Comparison of ENCODE assay signal across 11 cellular contexts in the genomic region with DNA sequence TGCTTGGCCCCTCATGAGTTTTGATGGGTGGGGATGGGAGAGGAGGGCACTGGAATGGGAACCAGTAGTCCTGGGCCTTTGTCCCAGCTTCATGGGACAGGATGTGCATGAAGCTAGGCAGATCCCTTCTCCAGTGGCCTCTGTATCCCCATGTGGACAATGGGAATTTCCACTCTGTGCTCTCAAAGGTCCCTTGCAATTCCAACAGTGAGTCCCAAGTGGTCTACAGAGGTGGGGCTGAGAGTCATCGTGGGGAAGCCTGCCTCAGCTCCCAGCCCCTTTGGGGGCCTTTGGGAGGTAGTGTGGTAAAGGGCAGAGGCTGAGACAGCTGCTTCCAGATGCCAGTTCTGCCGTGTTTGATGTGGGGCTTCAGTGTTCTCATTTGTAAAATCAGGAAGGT. TPM values are rescaled to one million over a fixed set of nuclear protein-coding genes. Genes with fewer than 3 reads are reported as not detected.
DNase-seq lines count a peak whose midpoint lies in the region; ATAC-seq and TF ChIP-seq lines count a peak whose summit lies in the region.
"Had no signal": no experiment of that assay in that cellular context is flagged by ENCODE, and none has a peak within 500 bp of the region (broad histone marks: within the 10 kb centered on the region; RNA-seq: fewer than 3 reads in every experiment).

No MANE protein-coding gene starts in this region.

- peak overlapping the region; percentile 1; the same call in 1 of the 2 replicates for H3K4ac ChIP-seq in IMR-90 (ENCODE audit: low read depth, low read length)

- BruUV-seq in A673 (replicated peaks; lab: Mats Ljungman, UMichigan) (no TSS peak), IMR-90 (replicated peaks; lab: Mats Ljungman, UMichigan) (no TSS peak)

- TF ChIP-seq RAD21 in IMR-90 (IDR thresholded peaks at IDR 0.05; ENCODE audit: low read length): no peak

- H2AK9ac ChIP-seq in IMR-90 (replicated peaks; ENCODE audit: low read depth, low read length, poor library complexity): peak overlapping the region; percentile 20

- no peak overlapping the region for H3K18ac ChIP-seq in IMR-90 (ENCODE audit: low read depth, low read length)

- no peak for ATAC-seq in IMR-90 (ENCODE audit: low read depth)
- ATAC-seq in effector memory CD8-positive, alpha-beta T cell (replicated peaks): no peak
- no peak for ATAC-seq in HG02678 (IDR thresholded peaks at IDR 0.05; ENCODE audit: unreplicated experiment)

- no peak overlapping the region; a peak in 1 of 4 replicates for H4K8ac ChIP-seq in IMR-90 (ENCODE audit: low read depth in 2 of 2, low read length in 2 of 2)

- no peak for TF ChIP-seq CTCF in A673 (conservative IDR thresholded peaks at IDR 0.05; ENCODE audit: low read depth, low read length)
- TF ChIP-seq CTCF in IMR-90 (conservative IDR thresholded peaks at IDR 0.05; ENCODE audit: low read depth, low read length): no peak
- TF ChIP-seq CTCF in prostate gland (IDR thresholded peaks at IDR 0.05): no peak

- H3K4me3 ChIP-seq in A673 (ENCODE audit: low read depth, low read length, poor library complexity, severe bottlenecking) (no peak overlapping the region), IMR-90 (ENCODE audit: insufficient read depth, low read depth, low read length) (no peak overlapping the region), prostate gland (no peak overlapping the region)

- H3K14ac ChIP-seq in IMR-90 (replicated peaks; ENCODE audit: low read depth, low read length): peak overlapping the region; percentile 10; the same call in 1 of the 2 replicates

- H3K27ac ChIP-seq in A673 (ENCODE audit: low read depth, low read length, poor library complexity, severe bottlenecking): peak overlapping the region; percentile 27
- H3K27ac ChIP-seq in IMR-90 (ENCODE audit: insufficient read depth, low read length): no peak overlapping the region
- H3K27ac ChIP-seq in prostate gland: peak overlapping the region; percentile 87 to 97

- POLR2A ChIA-PET in A673 (lab: Charles Lee; ENCODE audit: low non-redundant PET) (no interaction called here), IMR-90 (lab: Charles Lee; ENCODE audit: unreplicated experiment) (no interaction called here)

- H3K9me3 ChIP-seq in A673 (ENCODE audit: low read depth, low read length, poor library complexity, severe bottlenecking): no peaks in the 10 kb centered on the region
- no peaks in the 10 kb centered on the region for H3K9me3 ChIP-seq in IMR-90 (ENCODE audit: control insufficient read depth, insufficient read depth, low read length)
- H3K9me3 ChIP-seq in prostate gland: no peaks in the 10 kb centered on the region

- TF ChIP-seq POLR2A in IMR-90 (IDR thresholded peaks at IDR 0.05; ENCODE audit: low read depth, low read length) (no peak), prostate gland (IDR thresholded peaks at IDR 0.05) (no peak)

- WGBS in IMR-90 (ENCODE audit: extremely low coverage in 2 of 2, insufficient read length in 1 of 2), 2 experiments: no CpG with 5 or more reads among the region's 2 CpGs
- WGBS in prostate gland: 59% methylated on average over 2 of the region's 2 CpGs

- H2AFZ ChIP-seq in IMR-90 (replicated peaks; ENCODE audit: low read length, poor library complexity): no peak overlapping the region

- H2BK120ac ChIP-seq in IMR-90 (ENCODE audit: low read depth, low read length): no peak overlapping the region; the same call in 1 of the 2 replicates

- H3K36me3 ChIP-seq in A673 (ENCODE audit: insufficient read depth, low read length, poor library complexity, severe bottlenecking): peaks cover 19% of the 10 kb centered on the region
- peaks cover 24% of the 10 kb centered on the region for H3K36me3 ChIP-seq in IMR-90 (ENCODE audit: control insufficient read depth, insufficient read depth, low read length)
- H3K36me3 ChIP-seq in prostate gland: no peaks in the 10 kb centered on the region

- no peaks in the 10 kb centered on the region for H3K27me3 Mint-ChIP-seq in effector memory CD8-positive, alpha-beta T cell

- no peak overlapping the region for H4K91ac ChIP-seq in IMR-90 (ENCODE audit: insufficient read depth, low read depth, low read length)

- CTCF ChIA-PET in A673 (lab: Charles Lee) (no interaction called here), IMR-90 (lab: Yijun Ruan, JAX) (no interaction called here)

- H3K27me3 ChIP-seq in A673 (replicated peaks; ENCODE audit: insufficient read depth, low read depth, low read length, poor library complexity) (no peaks in the 10 kb centered on the region), IMR-90 (ENCODE audit: control insufficient read depth, insufficient read depth, low read length) (no peaks in the 10 kb centered on the region), prostate gland (replicated peaks; ENCODE audit: insufficient read depth) (no peaks in the 10 kb centered on the region)

- H4K20me1 ChIP-seq in IMR-90 (ENCODE audit: insufficient read depth, low read length): no peaks in the 10 kb centered on the region

- no peak overlapping the region for H4K5ac ChIP-seq in IMR-90 (ENCODE audit: low read depth, low read length)

- peaks cover 33% of the 10 kb centered on the region for H3K4me1 ChIP-seq in A673 (ENCODE audit: insufficient read depth, low read length, poor library complexity, severe bottlenecking)
- H3K4me1 ChIP-seq in IMR-90 (ENCODE audit: control insufficient read depth, insufficient read depth, low read length): peaks cover 17% of the 10 kb centered on the region
- H3K4me1 ChIP-seq in prostate gland (replicated peaks): peaks cover 32% of the 10 kb centered on the region

- no peak overlapping the region for H3K56ac ChIP-seq in IMR-90 (ENCODE audit: extremely low read depth, insufficient read depth, low read length)

- peaks cover 48% of the 10 kb centered on the region for H3K36me3 Mint-ChIP-seq in effector memory CD8-positive, alpha-beta T cell (ENCODE audit: insufficient read depth)

- in situ Hi-C loops in IMR-90 (cut with MboI; ENCODE audit: low sequenced_read_pairs): no loop called here

- no peak overlapping the region for H2BK20ac ChIP-seq in IMR-90 (ENCODE audit: low read depth, low read length)

- no peak overlapping the region for H2BK5ac ChIP-seq in IMR-90 (ENCODE audit: low read depth, low read length, poor library complexity, severe bottlenecking)

- H2BK15ac ChIP-seq in IMR-90 (ENCODE audit: low read depth, low read length): 0 out of 3 replicates have a peak overlapping the region, but pooled peaks have one; percentile 40

- H3K4me3 Mint-ChIP-seq in effector memory CD8-positive, alpha-beta T cell: no peak overlapping the region

- H3K79me1 ChIP-seq in IMR-90 (ENCODE audit: low read depth in 1 of 2, low read length in 2 of 2): peaks cover 22 to 70% of the 10 kb centered on the region in 2 experiments; a peak in 3 of 4 replicates

- peaks cover 25% of the 10 kb centered on the region for H3K9me1 ChIP-seq in IMR-90 (ENCODE audit: insufficient read depth, low read length)

- peaks cover 3 to 6% of the 10 kb centered on the region in 2 donors for H3K4me1 Mint-ChIP-seq in effector memory CD8-positive, alpha-beta T cell (ENCODE audit: low read depth in 2 of 2)

- peak overlapping the region; percentile 62 to 91 for H3K27ac Mint-ChIP-seq in effector memory CD8-positive, alpha-beta T cell

- no peak overlapping the region for H3K4me2 ChIP-seq in IMR-90 (ENCODE audit: low read depth, low read length)

- H3K23ac ChIP-seq in IMR-90 (ENCODE audit: low read depth, low read length): no peak overlapping the region

- intact Hi-C loops in A673 (cut with micrococcal nuclease; ENCODE audit: unreplicated experiment) (no loop called here), IMR-90 (cut with micrococcal nuclease) (no loop called here), prostate gland (cut with DNase I) (no loop called here)

- no peak overlapping the region for H3K9ac ChIP-seq in IMR-90 (ENCODE audit: low read depth, low read length)

- H3K9me3 Mint-ChIP-seq in effector memory CD8-positive, alpha-beta T cell: no peaks in the 10 kb centered on the region

- H2AK5ac ChIP-seq in IMR-90 (ENCODE audit: low read depth, low read length): 0 out of 2 replicates have a peak overlapping the region, but pooled peaks have one; percentile 36

- dilution Hi-C loops in IMR-90 (cut with HindIII; ENCODE audit: low sequenced_read_pairs, unreplicated experiment): no loop called here

- no peak for DNase-seq in A673 (ENCODE audit: low spot score)
- DNase-seq in IMR-90: no peak
- no peak for DNase-seq in effector memory CD8-positive, alpha-beta T cell
- DNase-seq in prostate gland (ENCODE audit: low spot score): no peak
- DNase-seq in NCI-H510A (lab: John Stamatoyannopoulos, UW): no peak
- no peak for DNase-seq in AML-193 (lab: John Stamatoyannopoulos, UW)
- DNase-seq in Kasumi-1 (lab: John Stamatoyannopoulos, UW): no peak
- DNase-seq: amniotic stem cell, NCI-H1417, NCI-H524 had no signal

TF ChIP-seq in IMR-90, 13 proteins besides CTCF, POLR2A, EP300 and RAD21 (continues in another document):
- TF ChIP-seq RFX5 (IDR thresholded peaks at IDR 0.05; ENCODE audit: low read depth, low read length): no peak

RNA-seq across cellular contexts. Expression of a gene that starts 1.9 kb away (rescaled TPM):
- 6.3 and 8.0 TPM in 2 replicates for total RNA-seq in A673 (2021)
- total RNA-seq in IMR-90 (2012; rRNA removed): 2.2 and 3.3 TPM in 2 replicates
- 8.4 and 10.0 TPM in 2 replicates for polyA plus RNA-seq in IMR-90 (2012; rRNA removed)
- polyA plus RNA-seq in IMR-90 (2012; cell fraction: cytosol; rRNA removed): 4.2 and 8.4 TPM in 2 replicates
- polyA plus RNA-seq in IMR-90 (2012; cell fraction: nucleus; rRNA removed; ENCODE audit: low replicate concordance): 18.1 and 18.9 TPM in 2 replicates
- total RNA-seq in prostate gland: 10 to 100 TPM; 36.4 to 50.9 TPM

RNA-seq across cellular contexts. Expression of a gene that starts 28.5 kb away (rescaled TPM):
- total RNA-seq in A673 (2021) (20.6 and 23.2 TPM in 2 replicates), IMR-90 (2012; rRNA removed) (26.4 and 30.8 TPM in 2 replicates), prostate gland (10 to 100 TPM; 26.6 to 27.3 TPM)
- 23.2 and 25.4 TPM in 2 replicates for polyA plus RNA-seq in IMR-90 (2012; rRNA removed)
- 17.5 and 30.4 TPM in 2 replicates for polyA plus RNA-seq in IMR-90 (2012; cell fraction: cytosol; rRNA removed)
- polyA plus RNA-seq in IMR-90 (2012; cell fraction: nucleus; rRNA removed; ENCODE audit: low replicate concordance): 9.8 and 10.4 TPM in 2 replicates

RNA-seq across cellular contexts. Expression of a gene that starts 28.6 kb away (rescaled TPM):
- total RNA-seq in A673 (2021) (147 and 170 TPM in 2 replicates), IMR-90 (2012; rRNA removed) (52.5 and 59.1 TPM in 2 replicates), prostate gland (10 to 100 TPM; 34.6 to 88.6 TPM)
- polyA plus RNA-seq in IMR-90 (2012; rRNA removed): 53.0 and 57.0 TPM in 2 replicates
- 30.5 and 31.3 TPM in 2 replicates for polyA plus RNA-seq in IMR-90 (2012; cell fraction: cytosol; rRNA removed)
- 48.5 and 87.0 TPM in 2 replicates for polyA plus RNA-seq in IMR-90 (2012; cell fraction: nucleus; rRNA removed; ENCODE audit: low replicate concordance)

RNA-seq across cellular contexts. Expression of a gene that starts 37.0 kb away (rescaled TPM):
- total RNA-seq in A673 (2021) (53.6 and 56.8 TPM in 2 replicates), IMR-90 (2012; rRNA removed) (42.8 and 45.8 TPM in 2 replicates), prostate gland (10 to 100 TPM; 78.2 to 78.8 TPM)
- 60.9 and 71.7 TPM in 2 replicates for polyA plus RNA-seq in IMR-90 (2012; rRNA removed)
- 41.2 and 75.7 TPM in 2 replicates for polyA plus RNA-seq in IMR-90 (2012; cell fraction: cytosol; rRNA removed)
- polyA plus RNA-seq in IMR-90 (2012; cell fraction: nucleus; rRNA removed; ENCODE audit: low replicate concordance): 27.5 and 49.9 TPM in 2 replicates

RNA-seq across cellular contexts. Expression of a gene that starts 37.2 kb away (rescaled TPM):
- total RNA-seq in A673 (2021) (17.9 and 20.1 TPM in 2 replicates), IMR-90 (2012; rRNA removed) (5.8 and 6.8 TPM in 2 replicates), prostate gland (10 to 100 TPM; 13.1 to 24.1 TPM)
- polyA plus RNA-seq in IMR-90 (2012; rRNA removed): 8.8 and 9.5 TPM in 2 replicates
- polyA plus RNA-seq in IMR-90 (2012; cell fraction: cytosol; rRNA removed): 6.3 and 7.8 TPM in 2 replicates
- 23.1 and 33.9 TPM in 2 replicates for polyA plus RNA-seq in IMR-90 (2012; cell fraction: nucleus; rRNA removed; ENCODE audit: low replicate concordance)
